Comparison of ENCODE assay signal across 1 cellular context in the genomic region with DNA sequence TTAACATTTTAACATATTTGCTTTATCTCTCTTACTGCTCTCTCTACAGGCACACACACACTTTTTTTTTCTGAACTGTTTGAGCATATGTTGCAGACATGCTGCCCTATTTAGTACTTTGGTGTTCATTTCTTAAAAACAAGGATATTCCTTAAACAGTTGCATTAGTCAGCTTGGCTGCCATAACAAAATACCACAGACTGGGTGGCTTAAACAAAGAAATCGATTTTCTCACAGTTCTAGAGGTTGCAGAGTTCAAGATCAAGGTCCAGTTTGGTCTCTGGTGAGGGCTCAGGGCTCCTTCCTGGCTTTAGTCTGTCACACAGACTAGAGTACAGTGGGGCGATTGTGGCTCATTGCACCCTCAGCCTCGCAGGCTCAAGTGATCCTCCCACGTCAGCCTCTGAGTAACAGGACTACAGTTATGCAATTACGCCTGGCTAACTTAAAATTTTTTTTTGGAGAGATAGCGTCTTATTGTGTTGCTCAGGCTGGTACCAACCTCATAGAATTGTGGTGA.
A peak's percentile ranks its signal among the peaks of the same experiment; 100 is the strongest.
TF ChIP-seq lines count a peak whose summit lies in the region.

No MANE protein-coding gene starts in this region.

TF ChIP-seq in HepG2, 621 proteins besides CTCF, POLR2A, EP300 and RAD21 (continued from another document and continues in another):
- TF ChIP-seq MIER2 (CRISPR knock-in tag; IDR thresholded peaks at IDR 0.05) (peak; percentile 54; the same call in 1 of the 2 replicates), ZNF530 (CRISPR knock-in tag; IDR thresholded peaks at IDR 0.05; ENCODE audit: low read depth) (no peak), ZNF792 (CRISPR knock-in tag; IDR thresholded peaks at IDR 0.05) (peak; percentile 83; the same call in 1 of the 2 replicates), ZNF672 (CRISPR knock-in tag; IDR thresholded peaks at IDR 0.05) (no peak), ZNF20 (CRISPR knock-in tag; IDR thresholded peaks at IDR 0.05) (no peak), FOXA3 (CRISPR knock-in tag; IDR thresholded peaks at IDR 0.05) (peak; percentile 87), MAFG (CRISPR knock-in tag; IDR thresholded peaks at IDR 0.05) (no peak), ZNF331 (CRISPR knock-in tag; IDR thresholded peaks at IDR 0.05) (peak; percentile 90), SMAD1 (CRISPR knock-in tag; IDR thresholded peaks at IDR 0.05; ENCODE audit: borderline replicate concordance, low read depth) (no peak), CREM (IDR thresholded peaks at IDR 0.05) (peak; percentile 91), CREM (CRISPR knock-in tag; IDR thresholded peaks at IDR 0.05) (no peak), ZNF570 (CRISPR knock-in tag; IDR thresholded peaks at IDR 0.05; ENCODE audit: borderline replicate concordance) (no peak), JUNB (CRISPR knock-in tag; IDR thresholded peaks at IDR 0.05; ENCODE audit: borderline replicate concordance) (peak; percentile 34; the same call in 1 of the 2 replicates), TCF7 (IDR thresholded peaks at IDR 0.05; ENCODE audit: low read depth) (no peak), ZNF652 (CRISPR knock-in tag; IDR thresholded peaks at IDR 0.05; ENCODE audit: borderline replicate concordance, low read depth) (peak; percentile 11; the same call in 1 of the 2 replicates), ZSCAN9 (CRISPR knock-in tag; IDR thresholded peaks at IDR 0.05; ENCODE audit: borderline replicate concordance) (peak; percentile 90), NCOA2 (CRISPR knock-in tag; IDR thresholded peaks at IDR 0.05) (peak; percentile 89), MYNN (CRISPR knock-in tag; IDR thresholded peaks at IDR 0.05; ENCODE audit: low read depth) (no peak), ZNF75D (CRISPR knock-in tag; IDR thresholded peaks at IDR 0.05; ENCODE audit: borderline replicate concordance) (no peak), MXD4 (CRISPR knock-in tag; IDR thresholded peaks at IDR 0.05) (no peak), PLRG1 (conservative IDR thresholded peaks at IDR 0.05) (no peak), CHD2 (IDR thresholded peaks at IDR 0.05; ENCODE audit: low read depth, low read length) (no peak), SETDB1 (CRISPR knock-in tag; IDR thresholded peaks at IDR 0.05; ENCODE audit: borderline replicate concordance) (no peak), JUND (CRISPR knock-in tag; IDR thresholded peaks at IDR 0.05) (no peak), PCBP2 (optimal IDR thresholded peaks at IDR 0.05; ENCODE audit: low read depth, low read length, poor library complexity, severe bottlenecking) (no peak), IRX3 (CRISPR knock-in tag; IDR thresholded peaks at IDR 0.05; ENCODE audit: borderline replicate concordance, low read depth) (no peak), SIN3A (IDR thresholded peaks at IDR 0.05; ENCODE audit: borderline replicate concordance, low read depth, low read length) (peak; percentile 65; the same call in 1 of the 2 replicates), ZNF788 (CRISPR knock-in tag; IDR thresholded peaks at IDR 0.05; ENCODE audit: borderline replicate concordance) (peak; percentile 86; the same call in 1 of the 2 replicates), ZNF207 (IDR thresholded peaks at IDR 0.05; ENCODE audit: borderline replicate concordance) (no peak), POLR2AphosphoS5 (IDR thresholded peaks at IDR 0.05; ENCODE audit: low read depth, low read length) (no peak), EEA1 (CRISPR knock-in tag; IDR thresholded peaks at IDR 0.05; ENCODE audit: borderline replicate concordance) (no peak), PHF21A (CRISPR knock-in tag; IDR thresholded peaks at IDR 0.05) (peak; percentile 84), KLF12 (CRISPR knock-in tag; IDR thresholded peaks at IDR 0.05; ENCODE audit: borderline replicate concordance) (no peak), CC2D1A (CRISPR knock-in tag; IDR thresholded peaks at IDR 0.05) (no peak), KDM4B (CRISPR knock-in tag; IDR thresholded peaks at IDR 0.05) (0 out of 2 replicates have a peak, but pooled peaks have one; percentile 46), MATR3 (CRISPR knock-in tag; IDR thresholded peaks at IDR 0.05) (no peak), MTA1 (CRISPR knock-in tag; IDR thresholded peaks at IDR 0.05; ENCODE audit: borderline replicate concordance) (peak; percentile 80; the same call in 1 of the 2 replicates), XBP1 (CRISPR knock-in tag; IDR thresholded peaks at IDR 0.05) (no peak), ZNF333 (CRISPR knock-in tag; IDR thresholded peaks at IDR 0.05; ENCODE audit: borderline replicate concordance) (0 out of 2 replicates have a peak, but pooled peaks have one; percentile 27), ZNF274 (CRISPR knock-in tag; IDR thresholded peaks at IDR 0.05) (no peak), ZNF430 (CRISPR knock-in tag; IDR thresholded peaks at IDR 0.05) (no peak), HMG20B (CRISPR knock-in tag; conservative IDR thresholded peaks at IDR 0.05) (peak; percentile 76; the same call in 1 of the 2 replicates), SIX1 (CRISPR knock-in tag; IDR thresholded peaks at IDR 0.05; ENCODE audit: borderline replicate concordance) (peak; percentile 80; the same call in 1 of the 2 replicates), NAIF1 (CRISPR knock-in tag; IDR thresholded peaks at IDR 0.05; ENCODE audit: borderline replicate concordance) (no peak), NR3C1 (CRISPR knock-in tag; IDR thresholded peaks at IDR 0.05) (no peak), TCF7L2 (IDR thresholded peaks at IDR 0.05; ENCODE audit: low read depth, low read length) (no peak), DMAP1 (CRISPR knock-in tag; IDR thresholded peaks at IDR 0.05) (peak; percentile 58; the same call in 1 of the 2 replicates), MED13 (CRISPR knock-in tag; IDR thresholded peaks at IDR 0.05) (peak; percentile 47; the same call in 1 of the 2 replicates)
- TF ChIP-seq, protein P1, sequence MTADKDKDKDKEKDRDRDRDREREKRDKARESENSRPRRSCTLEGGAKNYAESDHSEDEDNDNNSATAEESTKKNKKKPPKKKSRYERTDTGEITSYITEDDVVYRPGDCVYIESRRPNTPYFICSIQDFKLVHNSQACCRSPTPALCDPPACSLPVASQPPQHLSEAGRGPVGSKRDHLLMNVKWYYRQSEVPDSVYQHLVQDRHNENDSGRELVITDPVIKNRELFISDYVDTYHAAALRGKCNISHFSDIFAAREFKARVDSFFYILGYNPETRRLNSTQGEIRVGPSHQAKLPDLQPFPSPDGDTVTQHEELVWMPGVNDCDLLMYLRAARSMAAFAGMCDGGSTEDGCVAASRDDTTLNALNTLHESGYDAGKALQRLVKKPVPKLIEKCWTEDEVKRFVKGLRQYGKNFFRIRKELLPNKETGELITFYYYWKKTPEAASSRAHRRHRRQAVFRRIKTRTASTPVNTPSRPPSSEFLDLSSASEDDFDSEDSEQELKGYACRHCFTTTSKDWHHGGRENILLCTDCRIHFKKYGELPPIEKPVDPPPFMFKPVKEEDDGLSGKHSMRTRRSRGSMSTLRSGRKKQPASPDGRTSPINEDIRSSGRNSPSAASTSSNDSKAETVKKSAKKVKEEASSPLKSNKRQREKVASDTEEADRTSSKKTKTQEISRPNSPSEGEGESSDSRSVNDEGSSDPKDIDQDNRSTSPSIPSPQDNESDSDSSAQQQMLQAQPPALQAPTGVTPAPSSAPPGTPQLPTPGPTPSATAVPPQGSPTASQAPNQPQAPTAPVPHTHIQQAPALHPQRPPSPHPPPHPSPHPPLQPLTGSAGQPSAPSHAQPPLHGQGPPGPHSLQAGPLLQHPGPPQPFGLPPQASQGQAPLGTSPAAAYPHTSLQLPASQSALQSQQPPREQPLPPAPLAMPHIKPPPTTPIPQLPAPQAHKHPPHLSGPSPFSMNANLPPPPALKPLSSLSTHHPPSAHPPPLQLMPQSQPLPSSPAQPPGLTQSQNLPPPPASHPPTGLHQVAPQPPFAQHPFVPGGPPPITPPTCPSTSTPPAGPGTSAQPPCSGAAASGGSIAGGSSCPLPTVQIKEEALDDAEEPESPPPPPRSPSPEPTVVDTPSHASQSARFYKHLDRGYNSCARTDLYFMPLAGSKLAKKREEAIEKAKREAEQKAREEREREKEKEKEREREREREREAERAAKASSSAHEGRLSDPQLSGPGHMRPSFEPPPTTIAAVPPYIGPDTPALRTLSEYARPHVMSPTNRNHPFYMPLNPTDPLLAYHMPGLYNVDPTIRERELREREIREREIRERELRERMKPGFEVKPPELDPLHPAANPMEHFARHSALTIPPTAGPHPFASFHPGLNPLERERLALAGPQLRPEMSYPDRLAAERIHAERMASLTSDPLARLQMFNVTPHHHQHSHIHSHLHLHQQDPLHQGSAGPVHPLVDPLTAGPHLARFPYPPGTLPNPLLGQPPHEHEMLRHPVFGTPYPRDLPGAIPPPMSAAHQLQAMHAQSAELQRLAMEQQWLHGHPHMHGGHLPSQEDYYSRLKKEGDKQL (CRISPR knock-in tag; IDR thresholded peaks at IDR 0.05; ENCODE audit: low read depth) = 0 out of 2 replicates have a peak, but pooled peaks have one; percentile 85
- TF ChIP-seq, protein P2, sequence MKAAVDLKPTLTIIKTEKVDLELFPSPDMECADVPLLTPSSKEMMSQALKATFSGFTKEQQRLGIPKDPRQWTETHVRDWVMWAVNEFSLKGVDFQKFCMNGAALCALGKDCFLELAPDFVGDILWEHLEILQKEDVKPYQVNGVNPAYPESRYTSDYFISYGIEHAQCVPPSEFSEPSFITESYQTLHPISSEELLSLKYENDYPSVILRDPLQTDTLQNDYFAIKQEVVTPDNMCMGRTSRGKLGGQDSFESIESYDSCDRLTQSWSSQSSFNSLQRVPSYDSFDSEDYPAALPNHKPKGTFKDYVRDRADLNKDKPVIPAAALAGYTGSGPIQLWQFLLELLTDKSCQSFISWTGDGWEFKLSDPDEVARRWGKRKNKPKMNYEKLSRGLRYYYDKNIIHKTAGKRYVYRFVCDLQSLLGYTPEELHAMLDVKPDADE (CRISPR knock-in tag; IDR thresholded peaks at IDR 0.05) = no peak
- TF ChIP-seq, protein P3, sequence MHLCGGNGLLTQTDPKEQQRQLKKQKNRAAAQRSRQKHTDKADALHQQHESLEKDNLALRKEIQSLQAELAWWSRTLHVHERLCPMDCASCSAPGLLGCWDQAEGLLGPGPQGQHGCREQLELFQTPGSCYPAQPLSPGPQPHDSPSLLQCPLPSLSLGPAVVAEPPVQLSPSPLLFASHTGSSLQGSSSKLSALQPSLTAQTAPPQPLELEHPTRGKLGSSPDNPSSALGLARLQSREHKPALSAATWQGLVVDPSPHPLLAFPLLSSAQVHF (CRISPR knock-in tag; IDR thresholded peaks at IDR 0.05) = no peak
- TF ChIP-seq, protein P4, sequence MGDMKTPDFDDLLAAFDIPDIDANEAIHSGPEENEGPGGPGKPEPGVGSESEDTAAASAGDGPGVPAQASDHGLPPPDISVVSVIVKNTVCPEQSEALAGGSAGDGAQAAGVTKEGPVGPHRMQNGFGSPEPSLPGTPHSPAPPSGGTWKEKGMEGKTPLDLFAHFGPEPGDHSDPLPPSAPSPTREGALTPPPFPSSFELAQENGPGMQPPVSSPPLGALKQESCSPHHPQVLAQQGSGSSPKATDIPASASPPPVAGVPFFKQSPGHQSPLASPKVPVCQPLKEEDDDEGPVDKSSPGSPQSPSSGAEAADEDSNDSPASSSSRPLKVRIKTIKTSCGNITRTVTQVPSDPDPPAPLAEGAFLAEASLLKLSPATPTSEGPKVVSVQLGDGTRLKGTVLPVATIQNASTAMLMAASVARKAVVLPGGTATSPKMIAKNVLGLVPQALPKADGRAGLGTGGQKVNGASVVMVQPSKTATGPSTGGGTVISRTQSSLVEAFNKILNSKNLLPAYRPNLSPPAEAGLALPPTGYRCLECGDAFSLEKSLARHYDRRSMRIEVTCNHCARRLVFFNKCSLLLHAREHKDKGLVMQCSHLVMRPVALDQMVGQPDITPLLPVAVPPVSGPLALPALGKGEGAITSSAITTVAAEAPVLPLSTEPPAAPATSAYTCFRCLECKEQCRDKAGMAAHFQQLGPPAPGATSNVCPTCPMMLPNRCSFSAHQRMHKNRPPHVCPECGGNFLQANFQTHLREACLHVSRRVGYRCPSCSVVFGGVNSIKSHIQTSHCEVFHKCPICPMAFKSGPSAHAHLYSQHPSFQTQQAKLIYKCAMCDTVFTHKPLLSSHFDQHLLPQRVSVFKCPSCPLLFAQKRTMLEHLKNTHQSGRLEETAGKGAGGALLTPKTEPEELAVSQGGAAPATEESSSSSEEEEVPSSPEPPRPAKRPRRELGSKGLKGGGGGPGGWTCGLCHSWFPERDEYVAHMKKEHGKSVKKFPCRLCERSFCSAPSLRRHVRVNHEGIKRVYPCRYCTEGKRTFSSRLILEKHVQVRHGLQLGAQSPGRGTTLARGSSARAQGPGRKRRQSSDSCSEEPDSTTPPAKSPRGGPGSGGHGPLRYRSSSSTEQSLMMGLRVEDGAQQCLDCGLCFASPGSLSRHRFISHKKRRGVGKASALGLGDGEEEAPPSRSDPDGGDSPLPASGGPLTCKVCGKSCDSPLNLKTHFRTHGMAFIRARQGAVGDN (CRISPR knock-in tag; IDR thresholded peaks at IDR 0.05) = no peak; the same call in 1 of the 2 replicates
- TF ChIP-seq, protein P5, sequence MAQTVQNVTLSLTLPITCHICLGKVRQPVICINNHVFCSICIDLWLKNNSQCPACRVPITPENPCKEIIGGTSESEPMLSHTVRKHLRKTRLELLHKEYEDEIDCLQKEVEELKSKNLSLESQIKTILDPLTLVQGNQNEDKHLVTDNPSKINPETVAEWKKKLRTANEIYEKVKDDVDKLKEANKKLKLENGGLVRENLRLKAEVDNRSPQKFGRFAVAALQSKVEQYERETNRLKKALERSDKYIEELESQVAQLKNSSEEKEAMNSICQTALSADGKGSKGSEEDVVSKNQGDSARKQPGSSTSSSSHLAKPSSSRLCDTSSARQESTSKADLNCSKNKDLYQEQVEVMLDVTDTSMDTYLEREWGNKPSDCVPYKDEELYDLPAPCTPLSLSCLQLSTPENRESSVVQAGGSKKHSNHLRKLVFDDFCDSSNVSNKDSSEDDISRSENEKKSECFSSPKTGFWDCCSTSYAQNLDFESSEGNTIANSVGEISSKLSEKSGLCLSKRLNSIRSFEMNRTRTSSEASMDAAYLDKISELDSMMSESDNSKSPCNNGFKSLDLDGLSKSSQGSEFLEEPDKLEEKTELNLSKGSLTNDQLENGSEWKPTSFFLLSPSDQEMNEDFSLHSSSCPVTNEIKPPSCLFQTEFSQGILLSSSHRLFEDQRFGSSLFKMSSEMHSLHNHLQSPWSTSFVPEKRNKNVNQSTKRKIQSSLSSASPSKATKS (CRISPR knock-in tag; IDR thresholded peaks at IDR 0.05) = no peak
- TF ChIP-seq, protein P6, sequence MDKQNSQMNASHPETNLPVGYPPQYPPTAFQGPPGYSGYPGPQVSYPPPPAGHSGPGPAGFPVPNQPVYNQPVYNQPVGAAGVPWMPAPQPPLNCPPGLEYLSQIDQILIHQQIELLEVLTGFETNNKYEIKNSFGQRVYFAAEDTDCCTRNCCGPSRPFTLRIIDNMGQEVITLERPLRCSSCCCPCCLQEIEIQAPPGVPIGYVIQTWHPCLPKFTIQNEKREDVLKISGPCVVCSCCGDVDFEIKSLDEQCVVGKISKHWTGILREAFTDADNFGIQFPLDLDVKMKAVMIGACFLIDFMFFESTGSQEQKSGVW (CRISPR knock-in tag; IDR thresholded peaks at IDR 0.05; ENCODE audit: borderline replicate concordance) = no peak
- TF ChIP-seq, protein P7, sequence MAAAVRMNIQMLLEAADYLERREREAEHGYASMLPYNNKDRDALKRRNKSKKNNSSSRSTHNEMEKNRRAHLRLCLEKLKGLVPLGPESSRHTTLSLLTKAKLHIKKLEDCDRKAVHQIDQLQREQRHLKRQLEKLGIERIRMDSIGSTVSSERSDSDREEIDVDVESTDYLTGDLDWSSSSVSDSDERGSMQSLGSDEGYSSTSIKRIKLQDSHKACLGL (CRISPR knock-in tag; IDR thresholded peaks at IDR 0.05) = no peak
- TF ChIP-seq, protein P8, sequence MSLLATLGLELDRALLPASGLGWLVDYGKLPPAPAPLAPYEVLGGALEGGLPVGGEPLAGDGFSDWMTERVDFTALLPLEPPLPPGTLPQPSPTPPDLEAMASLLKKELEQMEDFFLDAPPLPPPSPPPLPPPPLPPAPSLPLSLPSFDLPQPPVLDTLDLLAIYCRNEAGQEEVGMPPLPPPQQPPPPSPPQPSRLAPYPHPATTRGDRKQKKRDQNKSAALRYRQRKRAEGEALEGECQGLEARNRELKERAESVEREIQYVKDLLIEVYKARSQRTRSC (CRISPR knock-in tag; IDR thresholded peaks at IDR 0.05; ENCODE audit: low read depth) = no peak
